20 cellular contexts compared by ENCODE assay signal in genomic region chr1:8389962-8390535, GRCh38.
A peak's percentile ranks its signal among the peaks of the same experiment; 100 is the strongest.
DNase-seq lines count a peak whose midpoint lies in the region; ATAC-seq and TF ChIP-seq lines count a peak whose summit lies in the region.
"Had no signal": no experiment of that assay in that cellular context is flagged by ENCODE, and none has a peak within 500 bp of the region (broad histone marks: within the 10 kb centered on the region; RNA-seq: fewer than 3 reads in every experiment).

No MANE protein-coding gene starts in this region.

- WGBS in neuronal stem cell (ENCODE audit: extremely low coverage in 2 of 2, insufficient read length in 2 of 2, insufficient replicate concordance in 1 of 2), 2 donors: no CpG with 5 or more reads among the region's 7 CpGs

- H3K23ac ChIP-seq in neuronal stem cell (ENCODE audit: low read depth, low read length, poor library complexity): no peak overlapping the region

- POLR2A ChIA-PET in HEK293 (lab: Yijun Ruan, JAX): no interaction called here

- H4K91ac ChIP-seq in neuronal stem cell (ENCODE audit: low read depth, low read length, poor library complexity): no peak overlapping the region

- TF ChIP-seq CTCF in HEK293 (tag by site-specific recombination; IDR thresholded peaks at IDR 0.05) (no peak), upper lobe of right lung (IDR thresholded peaks at IDR 0.05) (no peak)

- H3K27me3 ChIP-seq in neuronal stem cell (ENCODE audit: control insufficient read depth in 3 of 3, insufficient read depth in 3 of 3, low read depth in 1 of 3, low read length in 3 of 3): no peaks in the 10 kb centered on the region
- no peaks in the 10 kb centered on the region for H3K27me3 ChIP-seq in upper lobe of right lung
- H3K27me3 ChIP-seq: heart right ventricle had no signal

- H2AFZ ChIP-seq in neuronal stem cell (ENCODE audit: low read length): no peak overlapping the region

- H2BK15ac ChIP-seq in neuronal stem cell (ENCODE audit: low read length): no peak overlapping the region

- no peak overlapping the region for H2BK5ac ChIP-seq in neuronal stem cell (ENCODE audit: low read length)

- no peak overlapping the region for H3K4ac ChIP-seq in neuronal stem cell (ENCODE audit: low read length)

- peak; percentile 92 to 94 for ATAC-seq in activated naive CD4-positive, alpha-beta T cell treated with anti-CD3 and anti-CD28 coated beads, Interleukin-2, amount 50 U/mL, for 72 hours
- no peak for ATAC-seq in upper lobe of right lung
- no peak for ATAC-seq in HG02642 (IDR thresholded peaks at IDR 0.05; ENCODE audit: poor library complexity, unreplicated experiment)

- H3K14ac ChIP-seq in neuronal stem cell (ENCODE audit: low read length): no peak overlapping the region

- H3K4me2 ChIP-seq in neuronal stem cell (ENCODE audit: insufficient read depth, low read length, poor library complexity, severe bottlenecking): no peak overlapping the region

- no peak overlapping the region for H3K9ac ChIP-seq in neuronal stem cell (ENCODE audit: low read depth, low read length, poor library complexity)

- H3K9me3 Mint-ChIP-seq in activated naive CD4-positive, alpha-beta T cell treated with anti-CD3 and anti-CD28 coated beads, Interleukin-2, amount 50 U/mL, for 72 hours: no peaks in the 10 kb centered on the region

- peaks cover 5% of the 10 kb centered on the region; the same call in 1 of the 2 replicates for H3K4me1 ChIP-seq in HEK293 (ENCODE audit: control insufficient read depth, insufficient read depth, low read length)
- H3K4me1 ChIP-seq in neuronal stem cell (ENCODE audit: control insufficient read depth in 2 of 2, insufficient read depth in 1 of 2, low read depth in 1 of 2, low read length in 2 of 2): peaks cover 0 to 3% of the 10 kb centered on the region in 2 donors
- peaks cover 21% of the 10 kb centered on the region for H3K4me1 ChIP-seq in upper lobe of right lung

- H3K9me3 ChIP-seq in HEK293 (ENCODE audit: control insufficient read depth, insufficient read depth, low read depth, low read length) (no peaks in the 10 kb centered on the region), neuronal stem cell (replicated peaks in 1 of 2; ENCODE audit: control insufficient read depth in 2 of 2, insufficient read depth in 1 of 2, low read depth in 1 of 2, low read length in 2 of 2) (peaks cover 0 to 7% of the 10 kb centered on the region in 2 donors), upper lobe of right lung (no peaks in the 10 kb centered on the region)
- H3K9me3 ChIP-seq: heart right ventricle had no signal

- CTCF ChIA-PET in HEK293 (lab: Yijun Ruan, JAX): interaction anchor here (0.5 kb wide), 1 partner anchor 313 kb away, joined by 4 read pairs; no protein-coding TSS in a partner anchor

- peak; percentile 47 for DNase-seq in activated CD4-positive, alpha-beta T cell treated with anti-CD3 and anti-CD28 coated beads for 48 hours
- DNase-seq in activated CD4-positive, alpha-beta T cell treated with anti-CD3 and anti-CD28 coated beads for 4 hours: no peak
- DNase-seq in activated naive CD4-positive, alpha-beta T cell treated with anti-CD3 and anti-CD28 coated beads, Interleukin-2, amount 50 U/mL, for 72 hours (ENCODE audit: low spot score in 2 of 2): peak in 1 of 2 donors; percentile 43
- DNase-seq in neuronal stem cell (ENCODE audit: low spot score): no peak
- no peak for DNase-seq in upper lobe of right lung
- no peak for DNase-seq in HuH-7.5 (ENCODE audit: low spot score)
- DNase-seq: 8988T; activated CD4-positive, CD25-positive, alpha-beta regulatory T cell treated with anti-CD3 and anti-CD28 coated beads, Interleukin-2, amount 50 U/mL, for 72 hours; activated gamma-delta T cell; DND-41; heart right ventricle; mesendoderm; MM.1S; NCI-H2029; NCI-H524 treated with DMSO at 0.1 percent for 48 hours; SIG-M5; stimulated activated naive CD4-positive, alpha-beta T cell treated with Interleukin-2 at 50 U/mL for 16 hours had no signal

- intact Hi-C loops in upper lobe of right lung (cut with DNase I): no loop called here

- H2AK5ac ChIP-seq in neuronal stem cell (ENCODE audit: low read depth, low read length): no peak overlapping the region

- H3K4me3 ChIP-seq in HEK293 (ENCODE audit: low read depth, low read length) (no peak overlapping the region), neuronal stem cell (ENCODE audit: low read length in 2 of 2) (no peak overlapping the region), upper lobe of right lung (no peak overlapping the region)
- H3K4me3 ChIP-seq: heart right ventricle had no signal

- no peak overlapping the region for H3K27ac ChIP-seq in HEK293 (ENCODE audit: extremely low read depth, low read depth, low read length)
- H3K27ac ChIP-seq in neuronal stem cell (replicated peaks; ENCODE audit: low read length): no peak overlapping the region
- no peak overlapping the region for H3K27ac ChIP-seq in upper lobe of right lung
- H3K27ac ChIP-seq: C4-2B had no signal

- no peak overlapping the region for H4K8ac ChIP-seq in neuronal stem cell (ENCODE audit: low read depth, low read length)

- peaks cover 7 to 42% of the 10 kb centered on the region in 2 donors for H3K36me3 Mint-ChIP-seq in activated naive CD4-positive, alpha-beta T cell treated with anti-CD3 and anti-CD28 coated beads, Interleukin-2, amount 50 U/mL, for 72 hours

- H3K27ac Mint-ChIP-seq in activated naive CD4-positive, alpha-beta T cell treated with anti-CD3 and anti-CD28 coated beads, Interleukin-2, amount 50 U/mL, for 72 hours: peak overlapping the region; percentile 31 to 85

- no peak overlapping the region for H2BK120ac ChIP-seq in neuronal stem cell (ENCODE audit: low read depth, low read length)

- no peak overlapping the region for H2BK12ac ChIP-seq in neuronal stem cell (ENCODE audit: low read length)

- H3K36me3 ChIP-seq in HEK293 (ENCODE audit: control insufficient read depth in 2 of 2, insufficient read depth in 1 of 2, low read length in 2 of 2) (peaks cover 4 to 15% of the 10 kb centered on the region in 2 experiments; a peak in 2 of 3 replicates), neuronal stem cell (replicated peaks in 1 of 2; ENCODE audit: control insufficient read depth in 2 of 2, insufficient read depth in 2 of 2, low read length in 2 of 2) (peaks cover 3 to 67% of the 10 kb centered on the region in 2 donors), upper lobe of right lung (peaks cover 14% of the 10 kb centered on the region)

- H3K18ac ChIP-seq in neuronal stem cell (ENCODE audit: low read length): peak overlapping the region; percentile 29

- H3K79me1 ChIP-seq in neuronal stem cell (ENCODE audit: low read depth, low read length): peaks cover 5% of the 10 kb centered on the region

TF ChIP-seq in HEK293, 187 proteins besides CTCF, POLR2A, EP300 and RAD21:
- TF ChIP-seq ZNF692 (tag by site-specific recombination; IDR thresholded peaks at IDR 0.05) (no peak), PRDM4 (tag by site-specific recombination; IDR thresholded peaks at IDR 0.05) (0 out of 2 replicates have a peak, but pooled peaks have one; percentile 17), ZNF138 (tag by site-specific recombination; IDR thresholded peaks at IDR 0.05; ENCODE audit: borderline replicate concordance) (no peak)

Comparison
In these comparisons a context has a peak if more than half of its experiments do, and no peak if none do; other contexts are left out.
1. ATAC-seq: peak in activated naive CD4-positive, alpha-beta T cell treated with anti-CD3 and anti-CD28 coated beads, Interleukin-2, amount 50 U/mL, for 72 hours (2 of 2); none in upper lobe of right lung (single experiment) and HG02642 (single experiment).